7 cellular contexts compared by ENCODE assay signal in the genomic region with DNA sequence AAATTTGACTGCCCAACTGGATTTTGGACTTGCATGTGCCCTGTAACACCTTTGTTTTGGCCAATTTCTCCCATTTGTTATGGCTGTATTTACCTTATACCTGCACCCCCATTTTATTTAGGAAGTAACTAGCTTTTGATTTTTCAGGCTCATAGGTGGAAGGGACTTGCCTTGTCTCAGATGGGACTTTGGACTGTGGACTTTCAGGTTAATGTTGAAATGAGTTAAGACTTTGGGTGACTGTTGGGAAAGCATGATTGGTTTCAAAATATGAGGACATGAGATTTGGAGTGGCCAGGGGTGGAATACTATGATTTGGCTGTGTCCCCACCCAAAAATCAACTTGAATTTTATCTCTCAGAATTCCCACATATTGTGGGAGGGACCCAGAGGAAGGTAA.
"Had no signal": no experiment of that assay in that cellular context is flagged by ENCODE, and none has a peak within 500 bp of the region (broad histone marks: within the 10 kb centered on the region; RNA-seq: fewer than 3 reads in every experiment).

No MANE protein-coding gene starts in this region.

- H3K4me3 ChIP-seq: K562 had no signal

- H3K27ac ChIP-seq: HL-60 had no signal

- DNase-seq: IMR-90, KBM-7, KG1 had no signal

- FAIRE-seq: HepG2, HTR-8/SVneo, K562 had no signal

- ATAC-seq: HepG2, K562 had no signal
